Comparison of ENCODE assay signal across 21 cellular contexts in genomic region chr1:153795325-153795837, GRCh38. TPM values are rescaled to one million over a fixed set of nuclear protein-coding genes. Genes with fewer than 3 reads are reported as not detected.
A peak's percentile ranks its signal among the peaks of the same experiment; 100 is the strongest.
DNase-seq lines count a peak whose midpoint lies in the region; TF ChIP-seq lines count a peak whose summit lies in the region.
"Had no signal": no experiment of that assay in that cellular context is flagged by ENCODE, and none has a peak within 500 bp of the region (broad histone marks: within the 10 kb centered on the region; RNA-seq: fewer than 3 reads in every experiment).

No MANE protein-coding gene starts in this region.

- H4K91ac ChIP-seq in neuronal stem cell (ENCODE audit: low read depth, low read length, poor library complexity) = peak overlapping the region; percentile 85

- H2BK120ac ChIP-seq in neuronal stem cell (ENCODE audit: low read depth, low read length) = peak overlapping the region; percentile 99

- H3K36me3 Mint-ChIP-seq in chondrocyte (ENCODE audit: low read depth) = no peaks in the 10 kb centered on the region

- peak; percentile 22 for DNase-seq in DMS53 (lab: John Stamatoyannopoulos, UW)
- DNase-seq in DMS53 treated with DMSO at 0.1 percent for 48 hours (lab: John Stamatoyannopoulos, UW; ENCODE audit: unreplicated experiment) = no peak
- peak; percentile 93 for DNase-seq in chondrocyte (ENCODE audit: low spot score)
- no peak for DNase-seq in neuronal stem cell (ENCODE audit: low spot score)
- DNase-seq in central memory CD4-positive, alpha-beta T cell = no peak
- no peak for DNase-seq in T-helper 9 cell
- no peak for DNase-seq in GM20000 (ENCODE audit: low spot score)
- DNase-seq: activated CD8-positive, alpha-beta memory T cell treated with anti-CD3 and anti-CD28 coated beads for 24 hours; foreskin melanocyte; left colon; NCI-H1694; NCI-H226; stimulated activated CD4-positive, alpha-beta T cell treated with anti-CD3 and anti-CD28 coated beads, Interleukin-4, amount 100 ng/mL, for 24 hours had no signal

- H3K9me3 Mint-ChIP-seq in chondrocyte (ENCODE audit: low read depth) = no peaks in the 10 kb centered on the region

- H3K36me3 ChIP-seq in HEK293 (ENCODE audit: control insufficient read depth in 2 of 2, insufficient read depth in 1 of 2, low read length in 2 of 2) = peaks cover 0 to 4% of the 10 kb centered on the region in 2 experiments; a peak in 1 of 3 replicates
- peaks cover 6 to 41% of the 10 kb centered on the region in 2 donors for H3K36me3 ChIP-seq in neuronal stem cell (replicated peaks in 1 of 2; ENCODE audit: control insufficient read depth in 2 of 2, insufficient read depth in 2 of 2, low read length in 2 of 2)
- H3K36me3 ChIP-seq: colonic mucosa, pancreas had no signal

- TF ChIP-seq CTCF in HEK293 (tag by site-specific recombination; IDR thresholded peaks at IDR 0.05) (no peak), chondrocyte (IDR thresholded peaks at IDR 0.05) (no peak), GM20000 (IDR thresholded peaks at IDR 0.05; ENCODE audit: extremely low read depth, missing control alignments) (no peak)

- H3K4me1 ChIP-seq in HEK293 (ENCODE audit: control insufficient read depth, insufficient read depth, low read length) = no peaks in the 10 kb centered on the region
- H3K4me1 ChIP-seq in neuronal stem cell (ENCODE audit: control insufficient read depth in 2 of 2, insufficient read depth in 1 of 2, low read depth in 1 of 2, low read length in 2 of 2) = peaks cover 36 to 48% of the 10 kb centered on the region in 2 donors
- H3K4me1 ChIP-seq: colonic mucosa, pancreas had no signal

- H3K27ac Mint-ChIP-seq in chondrocyte (ENCODE audit: unreplicated experiment) = no peak overlapping the region

- peak overlapping the region; percentile 36 for H3K4me2 ChIP-seq in neuronal stem cell (ENCODE audit: insufficient read depth, low read length, poor library complexity, severe bottlenecking)

- peak overlapping the region; percentile 94 for H3K23ac ChIP-seq in neuronal stem cell (ENCODE audit: low read depth, low read length, poor library complexity)

- peak overlapping the region; percentile 100 for H3K14ac ChIP-seq in neuronal stem cell (ENCODE audit: low read length)

- no peak overlapping the region for H2BK5ac ChIP-seq in neuronal stem cell (ENCODE audit: low read length)

- H2BK15ac ChIP-seq in neuronal stem cell (ENCODE audit: low read length) = peak overlapping the region; percentile 99

- POLR2A ChIA-PET in HEK293 (lab: Yijun Ruan, JAX) = interaction anchor here (1.3 kb wide), 1 partner anchor 195 kb away, joined by 3 read pairs; the partner anchor contains the start of gene RPS27

- H3K4ac ChIP-seq in neuronal stem cell (ENCODE audit: low read length) = peak overlapping the region; percentile 94

- H2AK5ac ChIP-seq in neuronal stem cell (ENCODE audit: low read depth, low read length) = peak overlapping the region; percentile 100

- peak overlapping the region; percentile 98 for H3K18ac ChIP-seq in neuronal stem cell (ENCODE audit: low read length)

- no peaks in the 10 kb centered on the region for H3K79me1 ChIP-seq in neuronal stem cell (ENCODE audit: low read depth, low read length)

- CTCF ChIA-PET in HEK293 (lab: Yijun Ruan, JAX) = interaction anchor here (0.9 to 4.4 kb wide), 2 partner anchors 190 to 193 kb away, joined by 3 to 46 read pairs; partner anchors contain the start of gene RAB13

- H3K4me3 ChIP-seq in HEK293 (ENCODE audit: low read depth, low read length) (no peak overlapping the region), neuronal stem cell (ENCODE audit: low read length in 2 of 2) (peak overlapping the region; percentile 45 to 67)
- H3K4me3 ChIP-seq: colonic mucosa, mucosa of descending colon, pancreas, thoracic aorta had no signal

- H4K8ac ChIP-seq in neuronal stem cell (ENCODE audit: low read depth, low read length) = no peak overlapping the region

- peaks cover 17% of the 10 kb centered on the region for H3K4me1 Mint-ChIP-seq in chondrocyte (ENCODE audit: low read depth)

- no peak overlapping the region for H3K4me3 Mint-ChIP-seq in chondrocyte (ENCODE audit: unreplicated experiment)
- H3K4me3 Mint-ChIP-seq: B cell had no signal

- peaks cover 0 to 5% (median 0%) of the 10 kb centered on the region in 3 experiments for H3K27me3 ChIP-seq in neuronal stem cell (ENCODE audit: control insufficient read depth in 3 of 3, insufficient read depth in 3 of 3, low read depth in 1 of 3, low read length in 3 of 3)
- H3K27me3 ChIP-seq: colonic mucosa, pancreas had no signal

- H3K9ac ChIP-seq in neuronal stem cell (ENCODE audit: low read depth, low read length, poor library complexity) = peak overlapping the region; percentile 82

- no CpG with 5 or more reads among the region's 18 CpGs for WGBS in neuronal stem cell (ENCODE audit: extremely low coverage in 2 of 2, insufficient read length in 2 of 2, insufficient replicate concordance in 1 of 2), 2 donors

- H2BK12ac ChIP-seq in neuronal stem cell (ENCODE audit: low read length) = peak overlapping the region; percentile 99

- H3K27ac ChIP-seq in HEK293 (ENCODE audit: extremely low read depth, low read depth, low read length) = no peak overlapping the region
- H3K27ac ChIP-seq in neuronal stem cell (replicated peaks; ENCODE audit: low read length) = peak overlapping the region; percentile 23
- H3K27ac ChIP-seq: 22Rv1, colonic mucosa, epithelial cell of prostate, pancreas, thoracic aorta had no signal

- no peaks in the 10 kb centered on the region for H3K27me3 Mint-ChIP-seq in chondrocyte (ENCODE audit: low read depth)
- H3K27me3 Mint-ChIP-seq: B cell had no signal

- H3K9me3 ChIP-seq in HEK293 (ENCODE audit: control insufficient read depth, insufficient read depth, low read depth, low read length) (no peaks in the 10 kb centered on the region), neuronal stem cell (replicated peaks in 1 of 2; ENCODE audit: control insufficient read depth in 2 of 2, insufficient read depth in 1 of 2, low read depth in 1 of 2, low read length in 2 of 2) (peaks cover 0 to 3% of the 10 kb centered on the region in 2 donors)
- H3K9me3 ChIP-seq: colonic mucosa, mucosa of descending colon, pancreas, thoracic aorta had no signal

- peak overlapping the region; percentile 14 for H2AFZ ChIP-seq in neuronal stem cell (ENCODE audit: low read length)

TF ChIP-seq in HEK293, 187 proteins besides CTCF, POLR2A, EP300 and RAD21:
- TF ChIP-seq ZNF600 (tag by site-specific recombination; IDR thresholded peaks at IDR 0.05) = peak; percentile 54
- no peak for TF ChIP-seq ZNF10 (tag by site-specific recombination; IDR thresholded peaks at IDR 0.05)

RNA-seq across cellular contexts. Expression of gene SLC27A3, which starts 20.2 kb away (rescaled TPM):
- 10.6 to 16.6 TPM (median 11.6 TPM) in 3 replicates for total RNA-seq in chondrocyte
- 7.5 TPM for polyA plus RNA-seq in neuronal stem cell (2013, experiment 1 of 2)
- polyA plus RNA-seq in neuronal stem cell (2013, experiment 2 of 2) = 7.2 TPM

Comparison
In these comparisons a context has a peak if more than half of its experiments do, and no peak if none do; other contexts are left out.
1. DNase-seq: peak in DMS53 (single experiment) and chondrocyte (single experiment); none in DMS53 treated with DMSO at 0.1 percent for 48 hours (single experiment), neuronal stem cell (single experiment), central memory CD4-positive, alpha-beta T cell (single experiment), T-helper 9 cell (single experiment) and GM20000 (single experiment).